ENCODE assay signal across 8 cellular contexts in the genomic region with DNA sequence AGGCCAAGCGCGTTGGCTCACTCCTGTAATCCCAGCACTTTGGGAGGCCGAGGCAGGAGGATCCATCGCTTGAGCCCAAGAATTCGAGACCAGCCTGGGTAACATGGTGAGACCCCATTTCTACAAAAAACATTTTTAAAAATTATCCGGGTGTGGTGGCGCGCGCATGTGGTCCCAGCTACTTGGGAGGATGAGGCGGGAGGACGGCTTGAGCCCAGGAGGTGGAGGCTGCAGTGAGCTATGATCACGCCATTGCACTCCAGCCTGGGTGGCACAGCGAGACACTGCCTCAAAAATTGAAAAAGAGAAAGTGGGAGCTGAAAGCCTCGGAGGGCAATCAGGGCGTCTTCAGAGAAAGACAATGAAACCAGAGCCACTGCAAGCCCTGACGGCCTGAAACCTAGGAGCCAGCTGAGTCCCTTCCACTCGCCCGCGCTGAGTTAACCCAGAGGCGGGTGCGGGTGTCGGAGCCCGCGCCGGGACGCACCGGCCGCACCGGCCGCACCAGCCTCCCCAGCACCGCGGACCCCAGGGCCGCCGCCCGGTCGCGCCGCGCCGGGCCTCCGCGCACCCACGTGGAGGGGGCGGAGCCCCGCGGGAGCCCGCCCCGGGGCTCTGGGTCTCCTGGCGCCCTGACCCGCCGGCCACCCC. TPM values are rescaled to one million over a fixed set of nuclear protein-coding genes. Genes with fewer than 3 reads are reported as not detected.
DNase-seq lines count a peak whose midpoint lies in the region; ATAC-seq and TF ChIP-seq lines count a peak whose summit lies in the region.

No MANE protein-coding gene starts in this region.

- H3K4me3 ChIP-seq in AG10803 (ENCODE audit: low read length) (peak overlapping the region; percentile 82), iPS-15b (ENCODE audit: low read depth, low read length) (peak overlapping the region; percentile 77)

- H3K4me3 Mint-ChIP-seq in stimulated activated memory B cell treated with anti-CD40 and anti-IgM and Interleukin-4, amounts not matched to agents 10 μg/mL and 1 μg/mL and 100 μg/mL, for 72 hours, result peak overlapping the region; percentile 89

- no peaks in the 10 kb centered on the region for H3K27me3 ChIP-seq in iPS-15b (ENCODE audit: control insufficient read depth, insufficient read depth, low read length)

- no peaks in the 10 kb centered on the region for H3K36me3 ChIP-seq in iPS-15b (ENCODE audit: control insufficient read depth, insufficient read depth, low read length)

- peak overlapping the region; percentile 92 to 96 for H3K27ac Mint-ChIP-seq in activated naive CD4-positive, alpha-beta T cell treated with anti-CD3 and anti-CD28 coated beads, Interleukin-2, amount 50 U/mL, for 72 hours
- H3K27ac Mint-ChIP-seq in stimulated activated memory B cell treated with anti-CD40 and anti-IgM and Interleukin-4, amounts not matched to agents 10 μg/mL and 1 μg/mL and 100 μg/mL, for 72 hours, result peak overlapping the region; percentile 88

- H3K9me3 Mint-ChIP-seq in activated naive CD4-positive, alpha-beta T cell treated with anti-CD3 and anti-CD28 coated beads, Interleukin-2, amount 50 U/mL, for 72 hours, result no peaks in the 10 kb centered on the region
- H3K9me3 Mint-ChIP-seq in stimulated activated memory B cell treated with anti-CD40 and anti-IgM and Interleukin-4, amounts not matched to agents 10 μg/mL and 1 μg/mL and 100 μg/mL, for 72 hours, result peaks cover 4% of the 10 kb centered on the region

- H3K27me3 Mint-ChIP-seq in stimulated activated memory B cell treated with anti-CD40 and anti-IgM and Interleukin-4, amounts not matched to agents 10 μg/mL and 1 μg/mL and 100 μg/mL, for 72 hours, result no peaks in the 10 kb centered on the region

- no peak for TF ChIP-seq CTCF in AG10803 (conservative IDR thresholded peaks at IDR 0.05; ENCODE audit: low read length)

- H3K4me1 ChIP-seq in iPS-15b (ENCODE audit: control insufficient read depth, insufficient read depth, low read length), result no peaks in the 10 kb centered on the region

- no peaks in the 10 kb centered on the region for H3K36me3 Mint-ChIP-seq in activated naive CD4-positive, alpha-beta T cell treated with anti-CD3 and anti-CD28 coated beads, Interleukin-2, amount 50 U/mL, for 72 hours
- H3K36me3 Mint-ChIP-seq in stimulated activated memory B cell treated with anti-CD40 and anti-IgM and Interleukin-4, amounts not matched to agents 10 μg/mL and 1 μg/mL and 100 μg/mL, for 72 hours, result peaks cover 11% of the 10 kb centered on the region

- ATAC-seq in HG03280 (IDR thresholded peaks at IDR 0.05; ENCODE audit: unreplicated experiment), result peak; percentile 67
- ATAC-seq in activated naive CD4-positive, alpha-beta T cell treated with anti-CD3 and anti-CD28 coated beads, Interleukin-2, amount 50 U/mL, for 72 hours, result peak; percentile 77 to 81
- peak; percentile 89 for ATAC-seq in stimulated activated memory B cell treated with anti-CD40 and anti-IgM and Interleukin-4, amounts not matched to agents 10 μg/mL and 1 μg/mL and 100 μg/mL, for 72 hours

- no peaks in the 10 kb centered on the region for H3K9me3 ChIP-seq in iPS-15b (ENCODE audit: control insufficient read depth, insufficient read depth, low read length)

- peak; percentile 43 for TF ChIP-seq POLR2A in GM19193 (IDR thresholded peaks at IDR 0.05; ENCODE audit: extremely low read depth, insufficient read depth, insufficient read length)

- no peak for DNase-seq in AG10803 (ENCODE audit: low read depth)
- DNase-seq in activated naive CD4-positive, alpha-beta T cell treated with anti-CD3 and anti-CD28 coated beads, Interleukin-2, amount 50 U/mL, for 72 hours (ENCODE audit: low spot score in 2 of 2), result no peak
- DNase-seq in COLO668 (lab: John Stamatoyannopoulos, UW; ENCODE audit: unreplicated experiment), result no peak
- no peak for DNase-seq in stimulated activated CD4-positive, alpha-beta T cell treated with anti-CD3 and anti-CD28 coated beads, Interleukin-12 subunit alpha, Interleukin-12 subunit beta, amount 100 ng/mL, for 4 hours

- peaks cover 38% of the 10 kb centered on the region for H3K4me1 Mint-ChIP-seq in stimulated activated memory B cell treated with anti-CD40 and anti-IgM and Interleukin-4, amounts not matched to agents 10 μg/mL and 1 μg/mL and 100 μg/mL, for 72 hours

- no peak overlapping the region for H3K9ac ChIP-seq in iPS-15b (ENCODE audit: low read depth, low read length)

RNA-seq across cellular contexts. Expression of a gene that starts 22.4 kb away (rescaled TPM):
- 10 to 100 TPM; 27.6 to 29.8 TPM for total RNA-seq in activated naive CD4-positive, alpha-beta T cell treated with anti-CD3 and anti-CD28 coated beads, Interleukin-2, amount 50 U/mL, for 72 hours

RNA-seq across cellular contexts. Expression of a gene that starts 49.7 kb away (rescaled TPM):
- not detected for total RNA-seq in activated naive CD4-positive, alpha-beta T cell treated with anti-CD3 and anti-CD28 coated beads, Interleukin-2, amount 50 U/mL, for 72 hours
